Comparison of ENCODE assay signal across 1 cellular context in the genomic region with DNA sequence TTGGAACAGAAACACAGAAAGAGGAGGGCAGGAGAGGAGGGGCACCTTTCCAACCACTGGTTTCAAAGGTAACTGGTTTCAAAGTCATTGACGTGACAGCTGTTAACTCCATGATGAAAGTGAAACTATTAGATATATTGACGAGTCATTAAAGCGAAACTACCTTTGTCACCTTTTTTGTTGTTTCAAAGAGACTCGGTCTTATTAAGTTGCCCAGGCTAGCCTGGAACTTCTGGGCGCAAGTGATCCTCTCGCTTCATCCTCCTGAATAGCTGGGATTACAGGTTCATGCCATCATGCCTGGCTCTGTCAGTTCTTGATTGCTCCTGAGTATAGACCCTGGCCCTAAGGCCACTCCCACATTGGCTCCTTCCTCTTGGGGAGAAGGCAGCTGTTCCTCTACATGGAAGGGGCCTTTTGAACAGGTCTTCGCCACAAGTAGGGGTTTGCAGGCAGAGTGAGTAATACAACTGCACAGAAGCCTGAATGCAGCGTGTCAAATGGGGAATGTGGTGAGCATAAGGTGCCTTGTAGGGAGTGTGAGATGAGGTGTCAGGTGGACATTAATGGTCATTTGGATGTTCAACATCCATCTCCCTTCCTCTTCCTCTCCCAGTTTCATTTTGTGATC.
TF ChIP-seq lines count a peak whose summit lies in the region.

No MANE protein-coding gene starts in this region.

TF ChIP-seq in WTC11, 78 proteins besides CTCF, POLR2A, EP300 and RAD21 (continued from another document):
- no peak for TF ChIP-seq PRDM15 (CRISPR knock-in tag; IDR thresholded peaks at IDR 0.05)
- TF ChIP-seq ETV6 (CRISPR knock-in tag; IDR thresholded peaks at IDR 0.05), result no peak
- TF ChIP-seq, protein P1, sequence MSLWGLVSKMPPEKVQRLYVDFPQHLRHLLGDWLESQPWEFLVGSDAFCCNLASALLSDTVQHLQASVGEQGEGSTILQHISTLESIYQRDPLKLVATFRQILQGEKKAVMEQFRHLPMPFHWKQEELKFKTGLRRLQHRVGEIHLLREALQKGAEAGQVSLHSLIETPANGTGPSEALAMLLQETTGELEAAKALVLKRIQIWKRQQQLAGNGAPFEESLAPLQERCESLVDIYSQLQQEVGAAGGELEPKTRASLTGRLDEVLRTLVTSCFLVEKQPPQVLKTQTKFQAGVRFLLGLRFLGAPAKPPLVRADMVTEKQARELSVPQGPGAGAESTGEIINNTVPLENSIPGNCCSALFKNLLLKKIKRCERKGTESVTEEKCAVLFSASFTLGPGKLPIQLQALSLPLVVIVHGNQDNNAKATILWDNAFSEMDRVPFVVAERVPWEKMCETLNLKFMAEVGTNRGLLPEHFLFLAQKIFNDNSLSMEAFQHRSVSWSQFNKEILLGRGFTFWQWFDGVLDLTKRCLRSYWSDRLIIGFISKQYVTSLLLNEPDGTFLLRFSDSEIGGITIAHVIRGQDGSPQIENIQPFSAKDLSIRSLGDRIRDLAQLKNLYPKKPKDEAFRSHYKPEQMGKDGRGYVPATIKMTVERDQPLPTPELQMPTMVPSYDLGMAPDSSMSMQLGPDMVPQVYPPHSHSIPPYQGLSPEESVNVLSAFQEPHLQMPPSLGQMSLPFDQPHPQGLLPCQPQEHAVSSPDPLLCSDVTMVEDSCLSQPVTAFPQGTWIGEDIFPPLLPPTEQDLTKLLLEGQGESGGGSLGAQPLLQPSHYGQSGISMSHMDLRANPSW (CRISPR knock-in tag; conservative IDR thresholded peaks at IDR 0.05; ENCODE audit: low read depth), result no peak
- no peak for TF ChIP-seq GTF2I (CRISPR knock-in tag; conservative IDR thresholded peaks at IDR 0.05)
- TF ChIP-seq ZNF138 (CRISPR knock-in tag; conservative IDR thresholded peaks at IDR 0.05), result no peak
- TF ChIP-seq, protein P2, sequence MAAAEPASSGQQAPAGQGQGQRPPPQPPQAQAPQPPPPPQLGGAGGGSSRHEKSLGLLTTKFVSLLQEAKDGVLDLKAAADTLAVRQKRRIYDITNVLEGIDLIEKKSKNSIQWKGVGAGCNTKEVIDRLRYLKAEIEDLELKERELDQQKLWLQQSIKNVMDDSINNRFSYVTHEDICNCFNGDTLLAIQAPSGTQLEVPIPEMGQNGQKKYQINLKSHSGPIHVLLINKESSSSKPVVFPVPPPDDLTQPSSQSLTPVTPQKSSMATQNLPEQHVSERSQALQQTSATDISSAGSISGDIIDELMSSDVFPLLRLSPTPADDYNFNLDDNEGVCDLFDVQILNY (CRISPR knock-in tag; IDR thresholded peaks at IDR 0.05), result no peak
- no peak for TF ChIP-seq JAZF1 (CRISPR knock-in tag; IDR thresholded peaks at IDR 0.05)
- TF ChIP-seq, protein P3, sequence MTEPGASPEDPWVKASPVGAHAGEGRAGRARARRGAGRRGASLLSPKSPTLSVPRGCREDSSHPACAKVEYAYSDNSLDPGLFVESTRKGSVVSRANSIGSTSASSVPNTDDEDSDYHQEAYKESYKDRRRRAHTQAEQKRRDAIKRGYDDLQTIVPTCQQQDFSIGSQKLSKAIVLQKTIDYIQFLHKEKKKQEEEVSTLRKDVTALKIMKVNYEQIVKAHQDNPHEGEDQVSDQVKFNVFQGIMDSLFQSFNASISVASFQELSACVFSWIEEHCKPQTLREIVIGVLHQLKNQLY (CRISPR knock-in tag; IDR thresholded peaks at IDR 0.05), result no peak
TF ChIP-seq in WTC11: peak in this region for 0.
